In the genomic region with DNA sequence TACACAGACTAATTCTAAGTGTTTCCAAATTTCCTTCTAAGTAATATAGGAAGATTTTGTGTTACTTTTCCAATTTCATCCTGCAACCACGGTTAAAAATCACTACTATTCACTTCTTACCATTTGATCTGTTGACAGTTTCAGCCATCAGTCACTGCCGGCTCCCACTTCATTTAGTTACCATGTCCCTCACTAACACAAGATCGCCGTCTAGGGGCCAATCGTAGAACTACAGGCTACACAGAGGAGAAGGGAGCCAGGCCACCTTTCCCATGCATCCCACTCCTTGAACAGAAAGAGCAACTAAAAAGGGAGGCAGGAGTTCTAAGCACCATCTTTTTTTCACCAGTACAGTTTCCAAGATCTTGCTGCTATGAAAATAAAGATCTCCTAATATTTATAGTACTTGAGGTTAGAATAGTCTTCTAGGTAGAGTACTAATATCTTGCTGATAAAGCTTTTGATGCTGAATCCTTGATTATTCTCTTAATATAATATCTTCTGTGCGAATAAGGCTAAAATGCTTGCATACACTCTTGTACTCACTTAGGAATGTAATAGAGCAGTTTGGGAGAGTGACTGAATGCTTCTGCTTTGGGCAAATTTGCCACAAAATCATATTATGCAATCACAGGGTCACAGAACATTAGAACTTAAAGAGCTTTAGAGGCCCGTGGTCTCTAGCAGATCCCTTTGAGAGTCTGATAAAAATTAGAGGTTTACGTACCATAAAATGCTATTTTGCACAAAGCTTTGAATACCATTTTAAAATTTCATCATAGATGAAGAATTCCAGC, we compare ENCODE assay signal across 8 cellular contexts. TPM values are rescaled to one million over a fixed set of nuclear protein-coding genes. Genes with fewer than 3 reads are reported as not detected.
DNase-seq lines count a peak whose midpoint lies in the region; ATAC-seq lines count a peak whose summit lies in the region.

No MANE protein-coding gene starts in this region.

- peaks cover 8% of the 10 kb centered on the region for H3K4me1 Mint-ChIP-seq in activated CD4-positive, alpha-beta T cell treated with anti-CD3 and anti-CD28 coated beads, Interleukin-2, amount 10 ng/mL, durations not matched to agents 24 days and 14 days

- intact Hi-C loops in activated CD4-positive, alpha-beta T cell treated with anti-CD3 and anti-CD28 coated beads, Interleukin-2, amount 10 ng/mL, durations not matched to agents 24 days and 14 days (cut with micrococcal nuclease), result loop anchor here (1.0 to 2.0 kb wide), 3 partner anchors 39 to 159 kb away; a partner anchor contains a TSS

- no peak overlapping the region for H3K4me3 Mint-ChIP-seq in activated CD4-positive, alpha-beta T cell treated with anti-CD3 and anti-CD28 coated beads, Interleukin-2, amount 10 ng/mL, durations not matched to agents 24 days and 14 days

- ATAC-seq in HG02885 (IDR thresholded peaks at IDR 0.05; ENCODE audit: poor library complexity, unreplicated experiment) (peak; percentile 69), HG02970 (IDR thresholded peaks at IDR 0.05; ENCODE audit: low FRiP score, unreplicated experiment) (no peak)

- peaks cover 10% of the 10 kb centered on the region for H3K9me3 Mint-ChIP-seq in activated CD4-positive, alpha-beta T cell treated with anti-CD3 and anti-CD28 coated beads, Interleukin-2, amount 10 ng/mL, durations not matched to agents 24 days and 14 days

- H3K27ac Mint-ChIP-seq in activated CD4-positive, alpha-beta T cell treated with anti-CD3 and anti-CD28 coated beads, Interleukin-2, amount 10 ng/mL, durations not matched to agents 24 days and 14 days, result no peak overlapping the region

- peaks cover 12% of the 10 kb centered on the region for H3K27me3 Mint-ChIP-seq in activated CD4-positive, alpha-beta T cell treated with anti-CD3 and anti-CD28 coated beads, Interleukin-2, amount 10 ng/mL, durations not matched to agents 24 days and 14 days

- peak; percentile 86 for DNase-seq in Daoy (ENCODE audit: low read depth)
- DNase-seq in NCI-H510A (lab: John Stamatoyannopoulos, UW), result peak; percentile 26
- peak; percentile 92 for DNase-seq in activated CD4-positive, alpha-beta T cell treated with anti-CD3 and anti-CD28 coated beads, Interleukin-2, amount 10 ng/mL, durations not matched to agents 24 days and 14 days
- DNase-seq in dermis blood vessel endothelial cell, result peak; percentile 80
- peak; percentile 71 for DNase-seq in medulla oblongata (ENCODE audit: extremely low spot score)
- peak; percentile 94 for DNase-seq in stimulated activated CD8-positive, alpha-beta memory T cell treated with anti-CD3 and anti-CD28 coated beads, Interleukin-4, amount 100 ng/mL, for 48 hours

- peaks cover 3% of the 10 kb centered on the region for H3K36me3 Mint-ChIP-seq in activated CD4-positive, alpha-beta T cell treated with anti-CD3 and anti-CD28 coated beads, Interleukin-2, amount 10 ng/mL, durations not matched to agents 24 days and 14 days (ENCODE audit: low read depth)

RNA-seq across cellular contexts. Expression of a gene that starts 39.5 kb away (rescaled TPM):
- total RNA-seq in Daoy (2014; rRNA removed; shearing (Covaris generic)), result 35.0 and 35.4 TPM in 2 replicates
- total RNA-seq in activated CD4-positive, alpha-beta T cell treated with anti-CD3 and anti-CD28 coated beads, Interleukin-2, amount 10 ng/mL, durations not matched to agents 24 days and 14 days, result 12.2 and 13.7 TPM in 2 replicates
- total RNA-seq in dermis blood vessel endothelial cell, result 2.7 and 5.6 TPM in 2 replicates

Comparison
In these comparisons a context has a peak if more than half of its experiments do, and no peak if none do; other contexts are left out.
1. DNase-seq: peak in every context shown above with its lines; median percentile 94 in stimulated activated CD8-positive, alpha-beta memory T cell treated with anti-CD3 and anti-CD28 coated beads, Interleukin-4, amount 100 ng/mL, for 48 hours; 92 in activated CD4-positive, alpha-beta T cell treated with anti-CD3 and anti-CD28 coated beads, Interleukin-2, amount 10 ng/mL, durations not matched to agents 24 days and 14 days; 86 in Daoy; 80 in dermis blood vessel endothelial cell; 71 in medulla oblongata; 26 in NCI-H510A.